Comparison of ENCODE assay signal across 1 cellular context in the genomic region with DNA sequence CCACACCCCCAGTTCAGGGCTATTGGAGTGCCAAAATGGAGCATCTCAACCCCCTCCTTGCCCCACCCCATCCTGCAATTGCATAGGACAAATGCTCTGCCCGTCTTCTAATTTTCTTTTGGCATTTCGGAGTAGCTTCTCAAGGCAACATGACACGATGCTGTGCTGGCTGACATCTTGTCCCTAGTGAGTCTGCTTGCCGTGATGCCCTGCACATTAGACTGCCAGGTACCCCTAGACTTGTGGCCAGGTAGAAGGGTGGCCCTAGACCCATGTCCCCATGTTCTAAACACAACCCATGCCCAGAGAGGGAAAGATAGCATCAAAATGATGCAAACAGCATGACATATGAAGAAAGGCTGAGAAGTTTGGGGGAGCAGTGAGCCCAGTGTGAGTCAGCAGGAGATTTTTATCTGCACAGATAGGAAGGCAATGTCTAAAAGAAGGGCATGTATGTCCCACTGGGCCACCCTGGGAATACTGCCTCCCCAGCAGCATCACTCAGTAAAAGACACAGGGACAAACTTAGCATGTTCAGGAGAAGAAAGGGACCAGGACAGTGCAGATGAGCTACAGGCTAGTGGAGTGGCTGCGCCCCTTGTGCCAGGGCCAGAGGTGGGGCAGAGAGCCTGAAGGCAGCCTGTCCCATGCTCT.
A peak's percentile ranks its signal among the peaks of the same experiment; 100 is the strongest.
TF ChIP-seq lines count a peak whose summit lies in the region.

No MANE protein-coding gene starts in this region.

TF ChIP-seq in K562, 482 proteins besides CTCF, POLR2A, EP300 and RAD21 (continued from another document and continues in another):
- TF ChIP-seq HBP1 (CRISPR knock-in tag; IDR thresholded peaks at IDR 0.05) = no peak
- TF ChIP-seq, protein P1, sequence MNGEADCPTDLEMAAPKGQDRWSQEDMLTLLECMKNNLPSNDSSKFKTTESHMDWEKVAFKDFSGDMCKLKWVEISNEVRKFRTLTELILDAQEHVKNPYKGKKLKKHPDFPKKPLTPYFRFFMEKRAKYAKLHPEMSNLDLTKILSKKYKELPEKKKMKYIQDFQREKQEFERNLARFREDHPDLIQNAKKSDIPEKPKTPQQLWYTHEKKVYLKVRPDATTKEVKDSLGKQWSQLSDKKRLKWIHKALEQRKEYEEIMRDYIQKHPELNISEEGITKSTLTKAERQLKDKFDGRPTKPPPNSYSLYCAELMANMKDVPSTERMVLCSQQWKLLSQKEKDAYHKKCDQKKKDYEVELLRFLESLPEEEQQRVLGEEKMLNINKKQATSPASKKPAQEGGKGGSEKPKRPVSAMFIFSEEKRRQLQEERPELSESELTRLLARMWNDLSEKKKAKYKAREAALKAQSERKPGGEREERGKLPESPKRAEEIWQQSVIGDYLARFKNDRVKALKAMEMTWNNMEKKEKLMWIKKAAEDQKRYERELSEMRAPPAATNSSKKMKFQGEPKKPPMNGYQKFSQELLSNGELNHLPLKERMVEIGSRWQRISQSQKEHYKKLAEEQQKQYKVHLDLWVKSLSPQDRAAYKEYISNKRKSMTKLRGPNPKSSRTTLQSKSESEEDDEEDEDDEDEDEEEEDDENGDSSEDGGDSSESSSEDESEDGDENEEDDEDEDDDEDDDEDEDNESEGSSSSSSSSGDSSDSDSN (IDR thresholded peaks at IDR 0.05; ENCODE audit: borderline replicate concordance in 1 of 2, low read depth in 2 of 2, low read length in 2 of 2) = no peak
- peak; percentile 78 for TF ChIP-seq VEZF1 (CRISPR knock-in tag; IDR thresholded peaks at IDR 0.05)
- TF ChIP-seq HDGF (IDR thresholded peaks at IDR 0.05) = no peak
- TF ChIP-seq, protein P2, sequence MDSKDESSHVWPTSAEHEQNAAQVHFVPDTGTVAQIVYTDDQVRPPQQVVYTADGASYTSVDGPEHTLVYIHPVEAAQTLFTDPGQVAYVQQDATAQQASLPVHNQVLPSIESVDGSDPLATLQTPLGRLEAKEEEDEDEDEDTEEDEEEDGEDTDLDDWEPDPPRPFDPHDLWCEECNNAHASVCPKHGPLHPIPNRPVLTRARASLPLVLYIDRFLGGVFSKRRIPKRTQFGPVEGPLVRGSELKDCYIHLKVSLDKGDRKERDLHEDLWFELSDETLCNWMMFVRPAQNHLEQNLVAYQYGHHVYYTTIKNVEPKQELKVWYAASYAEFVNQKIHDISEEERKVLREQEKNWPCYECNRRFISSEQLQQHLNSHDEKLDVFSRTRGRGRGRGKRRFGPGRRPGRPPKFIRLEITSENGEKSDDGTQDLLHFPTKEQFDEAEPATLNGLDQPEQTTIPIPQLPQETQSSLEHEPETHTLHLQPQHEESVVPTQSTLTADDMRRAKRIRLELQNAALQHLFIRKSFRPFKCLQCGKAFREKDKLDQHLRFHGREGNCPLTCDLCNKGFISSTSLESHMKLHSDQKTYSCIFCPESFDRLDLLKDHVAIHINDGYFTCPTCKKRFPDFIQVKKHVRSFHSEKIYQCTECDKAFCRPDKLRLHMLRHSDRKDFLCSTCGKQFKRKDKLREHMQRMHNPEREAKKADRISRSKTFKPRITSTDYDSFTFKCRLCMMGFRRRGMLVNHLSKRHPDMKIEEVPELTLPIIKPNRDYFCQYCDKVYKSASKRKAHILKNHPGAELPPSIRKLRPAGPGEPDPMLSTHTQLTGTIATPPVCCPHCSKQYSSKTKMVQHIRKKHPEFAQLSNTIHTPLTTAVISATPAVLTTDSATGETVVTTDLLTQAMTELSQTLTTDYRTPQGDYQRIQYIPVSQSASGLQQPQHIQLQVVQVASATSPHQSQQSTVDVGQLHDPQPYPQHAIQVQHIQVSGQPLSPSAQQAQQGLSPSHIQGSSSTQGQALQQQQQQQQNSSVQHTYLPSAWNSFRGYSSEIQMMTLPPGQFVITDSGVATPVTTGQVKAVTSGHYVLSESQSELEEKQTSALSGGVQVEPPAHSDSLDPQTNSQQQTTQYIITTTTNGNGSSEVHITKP (IDR thresholded peaks at IDR 0.05; ENCODE audit: partially characterized antibody) = no peak
- TF ChIP-seq CREB3 (tag; conservative IDR thresholded peaks at IDR 0.05; ENCODE audit: low read depth) = peak; percentile 73; the same call in 1 of the 2 replicates
- TF ChIP-seq ZNF398 (CRISPR knock-in tag; IDR thresholded peaks at IDR 0.05) = no peak
- 0 out of 2 replicates have a peak, but pooled peaks have one; percentile 67 for TF ChIP-seq BRD4 (IDR thresholded peaks at IDR 0.05)
- TF ChIP-seq TAF9B (IDR thresholded peaks at IDR 0.05; ENCODE audit: partially characterized antibody) = no peak
- no peak for TF ChIP-seq POLR2B (IDR thresholded peaks at IDR 0.05; ENCODE audit: low read depth, partially characterized antibody)
- peak; percentile 79; the same call in 1 of the 2 replicates for TF ChIP-seq ZSCAN32 (CRISPR knock-in tag; IDR thresholded peaks at IDR 0.05)
- TF ChIP-seq MXI1 (IDR thresholded peaks at IDR 0.05; ENCODE audit: low read depth, low read length) = no peak
- no peak for TF ChIP-seq SREBF2 (CRISPR knock-in tag; IDR thresholded peaks at IDR 0.05)
- no peak for TF ChIP-seq FOXA1 (IDR thresholded peaks at IDR 0.05; ENCODE audit: borderline replicate concordance)
- TF ChIP-seq FOS (IDR thresholded peaks at IDR 0.05; ENCODE audit: extremely low read depth, insufficient read length) = peak; percentile 64
- peak; percentile 72; the same call in 1 of the 2 replicates for TF ChIP-seq ZNF316 (IDR thresholded peaks at IDR 0.05)
- TF ChIP-seq, protein P3, sequence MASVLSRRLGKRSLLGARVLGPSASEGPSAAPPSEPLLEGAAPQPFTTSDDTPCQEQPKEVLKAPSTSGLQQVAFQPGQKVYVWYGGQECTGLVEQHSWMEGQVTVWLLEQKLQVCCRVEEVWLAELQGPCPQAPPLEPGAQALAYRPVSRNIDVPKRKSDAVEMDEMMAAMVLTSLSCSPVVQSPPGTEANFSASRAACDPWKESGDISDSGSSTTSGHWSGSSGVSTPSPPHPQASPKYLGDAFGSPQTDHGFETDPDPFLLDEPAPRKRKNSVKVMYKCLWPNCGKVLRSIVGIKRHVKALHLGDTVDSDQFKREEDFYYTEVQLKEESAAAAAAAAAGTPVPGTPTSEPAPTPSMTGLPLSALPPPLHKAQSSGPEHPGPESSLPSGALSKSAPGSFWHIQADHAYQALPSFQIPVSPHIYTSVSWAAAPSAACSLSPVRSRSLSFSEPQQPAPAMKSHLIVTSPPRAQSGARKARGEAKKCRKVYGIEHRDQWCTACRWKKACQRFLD (CRISPR knock-in tag; IDR thresholded peaks at IDR 0.05) = peak; percentile 92
- TF ChIP-seq CC2D1A (IDR thresholded peaks at IDR 0.05) = no peak
- no peak; the same call in 1 of the 2 replicates for TF ChIP-seq TAF7 (tag; IDR thresholded peaks at IDR 0.05)
- no peak for TF ChIP-seq CHD1 (IDR thresholded peaks at IDR 0.05; ENCODE audit: low read length)
- 0 out of 2 replicates have a peak, but pooled peaks have one; percentile 43 for TF ChIP-seq MYNN (IDR thresholded peaks at IDR 0.05)
- no peak for TF ChIP-seq MYNN (CRISPR knock-in tag; IDR thresholded peaks at IDR 0.05)
- TF ChIP-seq, protein P4, sequence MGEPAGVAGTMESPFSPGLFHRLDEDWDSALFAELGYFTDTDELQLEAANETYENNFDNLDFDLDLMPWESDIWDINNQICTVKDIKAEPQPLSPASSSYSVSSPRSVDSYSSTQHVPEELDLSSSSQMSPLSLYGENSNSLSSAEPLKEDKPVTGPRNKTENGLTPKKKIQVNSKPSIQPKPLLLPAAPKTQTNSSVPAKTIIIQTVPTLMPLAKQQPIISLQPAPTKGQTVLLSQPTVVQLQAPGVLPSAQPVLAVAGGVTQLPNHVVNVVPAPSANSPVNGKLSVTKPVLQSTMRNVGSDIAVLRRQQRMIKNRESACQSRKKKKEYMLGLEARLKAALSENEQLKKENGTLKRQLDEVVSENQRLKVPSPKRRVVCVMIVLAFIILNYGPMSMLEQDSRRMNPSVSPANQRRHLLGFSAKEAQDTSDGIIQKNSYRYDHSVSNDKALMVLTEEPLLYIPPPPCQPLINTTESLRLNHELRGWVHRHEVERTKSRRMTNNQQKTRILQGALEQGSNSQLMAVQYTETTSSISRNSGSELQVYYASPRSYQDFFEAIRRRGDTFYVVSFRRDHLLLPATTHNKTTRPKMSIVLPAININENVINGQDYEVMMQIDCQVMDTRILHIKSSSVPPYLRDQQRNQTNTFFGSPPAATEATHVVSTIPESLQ (CRISPR knock-in tag; IDR thresholded peaks at IDR 0.05) = no peak
- peak; percentile 44 for TF ChIP-seq RBFOX2 (IDR thresholded peaks at IDR 0.05; ENCODE audit: low read depth, low read length)
- TF ChIP-seq ZNF384 (IDR thresholded peaks at IDR 0.05; ENCODE audit: low read depth, low read length) = no peak
- peak; percentile 74 for TF ChIP-seq MEF2D (tag; conservative IDR thresholded peaks at IDR 0.05; ENCODE audit: low read depth)
- no peak for TF ChIP-seq ZNF518B (CRISPR knock-in tag; IDR thresholded peaks at IDR 0.05)
- TF ChIP-seq BRD9 (IDR thresholded peaks at IDR 0.05; ENCODE audit: low read depth, partially characterized antibody) = peak; percentile 77
- no peak for TF ChIP-seq TGIF2 (CRISPR knock-in tag; IDR thresholded peaks at IDR 0.05)
- peak; percentile 66 for TF ChIP-seq ZNF740 (CRISPR knock-in tag; IDR thresholded peaks at IDR 0.05)
- TF ChIP-seq ZNF740 (tag; IDR thresholded peaks at IDR 0.05) = peak in 1 of 2 experiments; percentile 63; a peak in 1 of 4 replicates
- TF ChIP-seq MTA3 (IDR thresholded peaks at IDR 0.05; ENCODE audit: borderline replicate concordance) = peak; percentile 71
